Comparison of ENCODE assay signal across 1 cellular context in genomic region chr12:132522586-132523380, GRCh38.
TF ChIP-seq lines count a peak whose summit lies in the region.

No MANE protein-coding gene starts in this region.

TF ChIP-seq in K562, 482 proteins besides CTCF, POLR2A, EP300 and RAD21:
- no peak for TF ChIP-seq EZH2 (IDR thresholded peaks at IDR 0.05; ENCODE audit: borderline replicate concordance, low read depth, low read length)
- TF ChIP-seq CREM (IDR thresholded peaks at IDR 0.05; ENCODE audit: low read depth), result 0 out of 2 replicates have a peak, but pooled peaks have one; percentile 18
- no peak for TF ChIP-seq ATF1 (CRISPR knock-in tag; IDR thresholded peaks at IDR 0.05)
- TF ChIP-seq ATF1 (tag; IDR thresholded peaks at IDR 0.05), result peak; percentile 28; the same call in 1 of the 2 replicates
- 0 out of 2 replicates have a peak, but pooled peaks have one; percentile 18 for TF ChIP-seq POLR2G (IDR thresholded peaks at IDR 0.05; ENCODE audit: low read depth, low read length)
